In the genomic region with DNA sequence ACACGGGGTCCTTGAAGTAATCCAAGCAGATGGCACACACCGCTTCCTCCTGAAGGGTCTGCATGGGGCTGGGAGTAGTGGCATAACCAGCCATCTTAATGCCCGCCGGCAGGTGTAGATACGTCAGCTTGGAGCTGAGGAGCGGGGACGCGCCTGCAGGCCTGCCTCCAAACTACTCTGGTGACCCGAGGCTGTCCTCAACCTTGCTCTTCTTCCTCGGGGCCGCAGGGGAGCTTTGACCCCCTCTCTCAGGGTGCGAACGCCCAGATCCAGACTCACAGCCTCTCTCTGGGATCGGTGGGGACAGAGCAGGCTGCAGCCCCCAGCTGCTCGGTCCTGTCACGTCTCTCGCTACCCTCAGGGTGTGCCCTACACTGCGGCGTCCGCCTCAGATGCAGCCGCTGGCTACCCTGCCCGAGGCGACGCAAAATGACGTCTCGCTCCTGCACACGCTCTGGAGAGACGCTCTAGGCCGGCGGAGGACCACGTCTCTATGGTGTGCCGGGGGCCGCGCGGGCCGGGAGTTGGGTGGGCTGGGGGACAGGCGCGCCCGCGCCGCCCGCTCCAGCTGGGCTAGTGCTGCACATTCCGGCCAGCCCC, we compare ENCODE assay signal across 1 cellular context.
TF ChIP-seq lines count a peak whose summit lies in the region.

Gene TRIM52, minus strand, starts transcription at position 424 of the 600 bp plus-strand sequence. Its CDS starts 330 bp downstream, at position 94.

TF ChIP-seq in GM12878, 131 proteins besides CTCF, POLR2A, EP300 and RAD21 (continued from another document):
- peak; percentile 39; the same call in 1 of the 2 replicates for TF ChIP-seq PKNOX1 (IDR thresholded peaks at IDR 0.05)
- TF ChIP-seq, protein P1, sequence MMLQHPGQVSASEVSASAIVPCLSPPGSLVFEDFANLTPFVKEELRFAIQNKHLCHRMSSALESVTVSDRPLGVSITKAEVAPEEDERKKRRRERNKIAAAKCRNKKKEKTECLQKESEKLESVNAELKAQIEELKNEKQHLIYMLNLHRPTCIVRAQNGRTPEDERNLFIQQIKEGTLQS (IDR thresholded peaks at IDR 0.05; ENCODE audit: borderline replicate concordance, extremely low read depth, low read depth, low read length) = peak; percentile 33; the same call in 1 of the 2 replicates
- no peak for TF ChIP-seq ATF2 (IDR thresholded peaks at IDR 0.05; ENCODE audit: low read length)
- TF ChIP-seq CHD2 (IDR thresholded peaks at IDR 0.05; ENCODE audit: borderline replicate concordance, low read depth, low read length) = peak; percentile 51; the same call in 1 of the 2 replicates
- no peak for TF ChIP-seq YBX1 (IDR thresholded peaks at IDR 0.05)
- no peak for TF ChIP-seq RAD51 (IDR thresholded peaks at IDR 0.05)
- TF ChIP-seq, protein P2, sequence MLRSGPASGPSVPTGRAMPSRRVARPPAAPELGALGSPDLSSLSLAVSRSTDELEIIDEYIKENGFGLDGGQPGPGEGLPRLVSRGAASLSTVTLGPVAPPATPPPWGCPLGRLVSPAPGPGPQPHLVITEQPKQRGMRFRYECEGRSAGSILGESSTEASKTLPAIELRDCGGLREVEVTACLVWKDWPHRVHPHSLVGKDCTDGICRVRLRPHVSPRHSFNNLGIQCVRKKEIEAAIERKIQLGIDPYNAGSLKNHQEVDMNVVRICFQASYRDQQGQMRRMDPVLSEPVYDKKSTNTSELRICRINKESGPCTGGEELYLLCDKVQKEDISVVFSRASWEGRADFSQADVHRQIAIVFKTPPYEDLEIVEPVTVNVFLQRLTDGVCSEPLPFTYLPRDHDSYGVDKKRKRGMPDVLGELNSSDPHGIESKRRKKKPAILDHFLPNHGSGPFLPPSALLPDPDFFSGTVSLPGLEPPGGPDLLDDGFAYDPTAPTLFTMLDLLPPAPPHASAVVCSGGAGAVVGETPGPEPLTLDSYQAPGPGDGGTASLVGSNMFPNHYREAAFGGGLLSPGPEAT (IDR thresholded peaks at IDR 0.05; ENCODE audit: low read depth) = peak; percentile 74
- no peak for TF ChIP-seq NFYA (IDR thresholded peaks at IDR 0.05; ENCODE audit: borderline replicate concordance, low read depth, low read length)
- TF ChIP-seq IKZF2 (IDR thresholded peaks at IDR 0.05) = peak in 1 of 2 experiments; percentile 43; a peak in 1 of 4 replicates
- TF ChIP-seq, protein P3, sequence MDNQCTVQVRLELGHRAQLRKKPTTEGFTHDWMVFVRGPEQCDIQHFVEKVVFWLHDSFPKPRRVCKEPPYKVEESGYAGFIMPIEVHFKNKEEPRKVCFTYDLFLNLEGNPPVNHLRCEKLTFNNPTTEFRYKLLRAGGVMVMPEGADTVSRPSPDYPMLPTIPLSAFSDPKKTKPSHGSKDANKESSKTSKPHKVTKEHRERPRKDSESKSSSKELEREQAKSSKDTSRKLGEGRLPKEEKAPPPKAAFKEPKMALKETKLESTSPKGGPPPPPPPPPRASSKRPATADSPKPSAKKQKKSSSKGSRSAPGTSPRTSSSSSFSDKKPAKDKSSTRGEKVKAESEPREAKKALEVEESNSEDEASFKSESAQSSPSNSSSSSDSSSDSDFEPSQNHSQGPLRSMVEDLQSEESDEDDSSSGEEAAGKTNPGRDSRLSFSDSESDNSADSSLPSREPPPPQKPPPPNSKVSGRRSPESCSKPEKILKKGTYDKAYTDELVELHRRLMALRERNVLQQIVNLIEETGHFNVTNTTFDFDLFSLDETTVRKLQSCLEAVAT (IDR thresholded peaks at IDR 0.05) = peak; percentile 66; the same call in 1 of the 2 replicates
- no peak for TF ChIP-seq ZNF384 (IDR thresholded peaks at IDR 0.05; ENCODE audit: borderline replicate concordance, low read depth, low read length)
- peak; percentile 87; the same call in 1 of the 2 replicates for TF ChIP-seq POLR2AphosphoS2 (IDR thresholded peaks at IDR 0.05; ENCODE audit: low read depth, low read length)
- TF ChIP-seq KDM1A (IDR thresholded peaks at IDR 0.05; ENCODE audit: borderline replicate concordance) = no peak
- peak; percentile 99 for TF ChIP-seq CREM (IDR thresholded peaks at IDR 0.05; ENCODE audit: low read depth)
- peak; percentile 65; the same call in 1 of the 2 replicates for TF ChIP-seq TCF3 (IDR thresholded peaks at IDR 0.05; ENCODE audit: borderline replicate concordance, insufficient read depth, low read depth, low read length)
- TF ChIP-seq ELK1 (IDR thresholded peaks at IDR 0.05; ENCODE audit: low read depth, low read length) = 0 out of 2 replicates have a peak, but pooled peaks have one; percentile 28
- TF ChIP-seq HCFC1 (IDR thresholded peaks at IDR 0.05; ENCODE audit: low read length) = peak; percentile 80
- peak; percentile 82; the same call in 1 of the 2 replicates for TF ChIP-seq NBN (IDR thresholded peaks at IDR 0.05)
- TF ChIP-seq EZH2 (IDR thresholded peaks at IDR 0.05; ENCODE audit: borderline replicate concordance, control insufficient read depth, low read depth, low read length) = no peak
